Comparison of ENCODE assay signal across 1 cellular context in the genomic region with DNA sequence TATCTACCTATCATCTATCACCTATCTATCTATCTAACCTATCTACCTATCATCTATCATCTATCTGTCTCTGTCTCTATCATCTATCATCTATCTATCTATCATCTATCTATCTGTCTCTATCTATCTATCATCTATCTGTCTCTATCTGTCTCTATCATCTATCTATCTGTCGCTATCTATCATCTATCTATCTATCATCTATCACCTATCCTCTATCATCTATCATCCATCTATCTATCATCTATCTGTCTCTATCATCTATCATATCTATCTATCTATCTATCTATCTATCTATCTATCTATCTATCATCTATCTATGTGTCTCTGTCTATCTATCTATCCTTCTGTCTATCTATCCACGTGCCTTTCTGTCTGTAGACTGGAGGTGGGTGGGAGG.
TF ChIP-seq lines count a peak whose summit lies in the region.

No MANE protein-coding gene starts in this region.

TF ChIP-seq in K562, 482 proteins besides CTCF, POLR2A, EP300 and RAD21 (continued from another document):
- TF ChIP-seq, protein P1, sequence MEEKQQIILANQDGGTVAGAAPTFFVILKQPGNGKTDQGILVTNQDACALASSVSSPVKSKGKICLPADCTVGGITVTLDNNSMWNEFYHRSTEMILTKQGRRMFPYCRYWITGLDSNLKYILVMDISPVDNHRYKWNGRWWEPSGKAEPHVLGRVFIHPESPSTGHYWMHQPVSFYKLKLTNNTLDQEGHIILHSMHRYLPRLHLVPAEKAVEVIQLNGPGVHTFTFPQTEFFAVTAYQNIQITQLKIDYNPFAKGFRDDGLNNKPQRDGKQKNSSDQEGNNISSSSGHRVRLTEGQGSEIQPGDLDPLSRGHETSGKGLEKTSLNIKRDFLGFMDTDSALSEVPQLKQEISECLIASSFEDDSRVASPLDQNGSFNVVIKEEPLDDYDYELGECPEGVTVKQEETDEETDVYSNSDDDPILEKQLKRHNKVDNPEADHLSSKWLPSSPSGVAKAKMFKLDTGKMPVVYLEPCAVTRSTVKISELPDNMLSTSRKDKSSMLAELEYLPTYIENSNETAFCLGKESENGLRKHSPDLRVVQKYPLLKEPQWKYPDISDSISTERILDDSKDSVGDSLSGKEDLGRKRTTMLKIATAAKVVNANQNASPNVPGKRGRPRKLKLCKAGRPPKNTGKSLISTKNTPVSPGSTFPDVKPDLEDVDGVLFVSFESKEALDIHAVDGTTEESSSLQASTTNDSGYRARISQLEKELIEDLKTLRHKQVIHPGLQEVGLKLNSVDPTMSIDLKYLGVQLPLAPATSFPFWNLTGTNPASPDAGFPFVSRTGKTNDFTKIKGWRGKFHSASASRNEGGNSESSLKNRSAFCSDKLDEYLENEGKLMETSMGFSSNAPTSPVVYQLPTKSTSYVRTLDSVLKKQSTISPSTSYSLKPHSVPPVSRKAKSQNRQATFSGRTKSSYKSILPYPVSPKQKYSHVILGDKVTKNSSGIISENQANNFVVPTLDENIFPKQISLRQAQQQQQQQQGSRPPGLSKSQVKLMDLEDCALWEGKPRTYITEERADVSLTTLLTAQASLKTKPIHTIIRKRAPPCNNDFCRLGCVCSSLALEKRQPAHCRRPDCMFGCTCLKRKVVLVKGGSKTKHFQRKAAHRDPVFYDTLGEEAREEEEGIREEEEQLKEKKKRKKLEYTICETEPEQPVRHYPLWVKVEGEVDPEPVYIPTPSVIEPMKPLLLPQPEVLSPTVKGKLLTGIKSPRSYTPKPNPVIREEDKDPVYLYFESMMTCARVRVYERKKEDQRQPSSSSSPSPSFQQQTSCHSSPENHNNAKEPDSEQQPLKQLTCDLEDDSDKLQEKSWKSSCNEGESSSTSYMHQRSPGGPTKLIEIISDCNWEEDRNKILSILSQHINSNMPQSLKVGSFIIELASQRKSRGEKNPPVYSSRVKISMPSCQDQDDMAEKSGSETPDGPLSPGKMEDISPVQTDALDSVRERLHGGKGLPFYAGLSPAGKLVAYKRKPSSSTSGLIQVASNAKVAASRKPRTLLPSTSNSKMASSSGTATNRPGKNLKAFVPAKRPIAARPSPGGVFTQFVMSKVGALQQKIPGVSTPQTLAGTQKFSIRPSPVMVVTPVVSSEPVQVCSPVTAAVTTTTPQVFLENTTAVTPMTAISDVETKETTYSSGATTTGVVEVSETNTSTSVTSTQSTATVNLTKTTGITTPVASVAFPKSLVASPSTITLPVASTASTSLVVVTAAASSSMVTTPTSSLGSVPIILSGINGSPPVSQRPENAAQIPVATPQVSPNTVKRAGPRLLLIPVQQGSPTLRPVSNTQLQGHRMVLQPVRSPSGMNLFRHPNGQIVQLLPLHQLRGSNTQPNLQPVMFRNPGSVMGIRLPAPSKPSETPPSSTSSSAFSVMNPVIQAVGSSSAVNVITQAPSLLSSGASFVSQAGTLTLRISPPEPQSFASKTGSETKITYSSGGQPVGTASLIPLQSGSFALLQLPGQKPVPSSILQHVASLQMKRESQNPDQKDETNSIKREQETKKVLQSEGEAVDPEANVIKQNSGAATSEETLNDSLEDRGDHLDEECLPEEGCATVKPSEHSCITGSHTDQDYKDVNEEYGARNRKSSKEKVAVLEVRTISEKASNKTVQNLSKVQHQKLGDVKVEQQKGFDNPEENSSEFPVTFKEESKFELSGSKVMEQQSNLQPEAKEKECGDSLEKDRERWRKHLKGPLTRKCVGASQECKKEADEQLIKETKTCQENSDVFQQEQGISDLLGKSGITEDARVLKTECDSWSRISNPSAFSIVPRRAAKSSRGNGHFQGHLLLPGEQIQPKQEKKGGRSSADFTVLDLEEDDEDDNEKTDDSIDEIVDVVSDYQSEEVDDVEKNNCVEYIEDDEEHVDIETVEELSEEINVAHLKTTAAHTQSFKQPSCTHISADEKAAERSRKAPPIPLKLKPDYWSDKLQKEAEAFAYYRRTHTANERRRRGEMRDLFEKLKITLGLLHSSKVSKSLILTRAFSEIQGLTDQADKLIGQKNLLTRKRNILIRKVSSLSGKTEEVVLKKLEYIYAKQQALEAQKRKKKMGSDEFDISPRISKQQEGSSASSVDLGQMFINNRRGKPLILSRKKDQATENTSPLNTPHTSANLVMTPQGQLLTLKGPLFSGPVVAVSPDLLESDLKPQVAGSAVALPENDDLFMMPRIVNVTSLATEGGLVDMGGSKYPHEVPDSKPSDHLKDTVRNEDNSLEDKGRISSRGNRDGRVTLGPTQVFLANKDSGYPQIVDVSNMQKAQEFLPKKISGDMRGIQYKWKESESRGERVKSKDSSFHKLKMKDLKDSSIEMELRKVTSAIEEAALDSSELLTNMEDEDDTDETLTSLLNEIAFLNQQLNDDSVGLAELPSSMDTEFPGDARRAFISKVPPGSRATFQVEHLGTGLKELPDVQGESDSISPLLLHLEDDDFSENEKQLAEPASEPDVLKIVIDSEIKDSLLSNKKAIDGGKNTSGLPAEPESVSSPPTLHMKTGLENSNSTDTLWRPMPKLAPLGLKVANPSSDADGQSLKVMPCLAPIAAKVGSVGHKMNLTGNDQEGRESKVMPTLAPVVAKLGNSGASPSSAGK (IDR thresholded peaks at IDR 0.05), result 0 out of 2 replicates have a peak, but pooled peaks have one; percentile 11
- TF ChIP-seq POLR3G (IDR thresholded peaks at IDR 0.05; ENCODE audit: extremely low read depth, insufficient read length, insufficient replicate concordance) (no peak), HDAC8 (tag; IDR thresholded peaks at IDR 0.05) (no peak), SNIP1 (IDR thresholded peaks at IDR 0.05; ENCODE audit: low read depth) (no peak), FOXA1 (IDR thresholded peaks at IDR 0.05; ENCODE audit: borderline replicate concordance) (no peak), DACH1 (IDR thresholded peaks at IDR 0.05; ENCODE audit: partially characterized antibody) (peak; percentile 97), CREBBP (IDR thresholded peaks at IDR 0.05; ENCODE audit: low read depth, low read length) (peak; percentile 25), ZNF347 (CRISPR knock-in tag; IDR thresholded peaks at IDR 0.05; ENCODE audit: low read depth) (no peak), PTRF (tag; IDR thresholded peaks at IDR 0.05) (no peak), ZNF431 (CRISPR knock-in tag; IDR thresholded peaks at IDR 0.05) (no peak), KDM5B (IDR thresholded peaks at IDR 0.05; ENCODE audit: insufficient replicate concordance, low read depth, low read length) (no peak), LARP7 (IDR thresholded peaks at IDR 0.05) (no peak), CBX2 (IDR thresholded peaks at IDR 0.05; ENCODE audit: insufficient read depth, low read length, poor library complexity, severe bottlenecking) (no peak), ETS2 (tag; IDR thresholded peaks at IDR 0.05; ENCODE audit: borderline replicate concordance, poor library complexity, severe bottlenecking) (no peak)
- TF ChIP-seq, protein P2, sequence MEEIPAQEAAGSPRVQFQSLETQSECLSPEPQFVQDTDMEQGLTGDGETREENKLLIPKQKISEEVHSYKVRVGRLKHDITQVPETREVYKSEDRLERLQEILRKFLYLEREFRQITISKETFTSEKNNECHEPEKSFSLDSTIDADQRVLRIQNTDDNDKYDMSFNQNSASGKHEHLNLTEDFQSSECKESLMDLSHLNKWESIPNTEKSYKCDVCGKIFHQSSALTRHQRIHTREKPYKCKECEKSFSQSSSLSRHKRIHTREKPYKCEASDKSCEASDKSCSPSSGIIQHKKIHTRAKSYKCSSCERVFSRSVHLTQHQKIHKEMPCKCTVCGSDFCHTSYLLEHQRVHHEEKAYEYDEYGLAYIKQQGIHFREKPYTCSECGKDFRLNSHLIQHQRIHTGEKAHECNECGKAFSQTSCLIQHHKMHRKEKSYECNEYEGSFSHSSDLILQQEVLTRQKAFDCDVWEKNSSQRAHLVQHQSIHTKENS (CRISPR knock-in tag; IDR thresholded peaks at IDR 0.05), result no peak
TF ChIP-seq in K562: peak in this region for 17.
